ENCODE assay signal across 7 cellular contexts in the genomic region with DNA sequence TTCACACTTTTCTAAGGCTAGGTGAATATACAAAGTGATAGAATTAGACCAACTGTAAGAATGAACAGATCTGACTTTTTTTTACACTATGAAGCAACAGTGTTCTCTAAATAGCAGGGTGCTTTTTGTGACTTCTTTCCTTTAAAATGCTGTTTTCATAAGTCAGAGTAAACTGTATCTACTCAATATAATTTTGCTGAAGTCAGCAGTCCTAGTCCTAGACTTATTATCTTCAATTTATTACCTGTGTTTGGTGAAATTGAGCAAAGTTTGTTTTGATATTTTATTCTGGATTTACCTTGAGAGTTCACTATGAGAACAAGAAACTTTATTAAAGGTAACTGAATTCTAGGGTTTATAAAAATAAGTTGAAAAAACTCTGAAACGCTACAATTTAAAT.
"Had no signal": no experiment of that assay in that cellular context is flagged by ENCODE, and none has a peak within 500 bp of the region (broad histone marks: within the 10 kb centered on the region; RNA-seq: fewer than 3 reads in every experiment).

No MANE protein-coding gene starts in this region.

- H3K4me1 ChIP-seq: HAP-1 had no signal

- H3K4me3 ChIP-seq: GM23338, HAP-1 had no signal

- H3K27ac ChIP-seq: HL-60 had no signal

- H2AFZ ChIP-seq: GM23338 had no signal

- H3K9me3 ChIP-seq: HAP-1 had no signal

- H3K4me2 ChIP-seq: GM23338 had no signal

- DNase-seq: H7, HFFc6, KG1 had no signal

- H3K36me3 ChIP-seq: HAP-1 had no signal

- ATAC-seq: GM23338, HCT116 had no signal
